ENCODE assay signal across 14 cellular contexts in the genomic region with DNA sequence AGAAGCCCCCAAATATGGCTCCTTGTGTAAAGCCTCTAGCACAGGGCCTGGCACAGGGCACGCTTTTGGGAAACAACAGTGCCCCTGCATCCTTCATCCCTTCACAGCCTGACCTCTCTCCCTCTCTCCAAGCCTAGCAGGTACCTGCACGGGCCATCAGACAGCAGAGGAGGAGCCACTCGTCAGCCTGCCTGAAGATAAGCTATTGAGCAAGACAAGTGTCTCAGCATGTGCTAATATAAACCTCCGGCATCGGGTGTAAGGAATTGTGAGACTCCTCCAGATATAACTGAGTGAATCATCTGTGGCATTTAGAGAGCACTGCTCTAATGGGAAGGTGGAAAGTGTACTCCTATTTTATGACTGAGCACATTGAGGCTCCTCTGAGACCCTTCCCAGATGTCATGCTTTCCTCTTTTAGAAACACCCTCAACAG. TPM values are rescaled to one million over a fixed set of nuclear protein-coding genes. Genes with fewer than 3 reads are reported as not detected.
A peak's percentile ranks its signal among the peaks of the same experiment; 100 is the strongest.
DNase-seq lines count a peak whose midpoint lies in the region; ATAC-seq and TF ChIP-seq lines count a peak whose summit lies in the region.
"Had no signal": no experiment of that assay in that cellular context is flagged by ENCODE, and none has a peak within 500 bp of the region (broad histone marks: within the 10 kb centered on the region; RNA-seq: fewer than 3 reads in every experiment).

No MANE protein-coding gene starts in this region.

- no peak for TF ChIP-seq CTCF in tibial artery (IDR thresholded peaks at IDR 0.05)

- intact Hi-C loops in head of caudate nucleus (cut with DNase I) (no loop called here), tibial artery (cut with DNase I; ENCODE audit: low total_unique reads) (no loop called here)

- no peaks in the 10 kb centered on the region for H3K36me3 ChIP-seq in tibial artery

- no peaks in the 10 kb centered on the region for H3K9me3 ChIP-seq in tibial artery

- no peak for ATAC-seq in GM21576 (IDR thresholded peaks at IDR 0.05; ENCODE audit: unreplicated experiment)

- peak overlapping the region; percentile 10 to 42 for H3K27ac ChIP-seq in tibial artery

- H3K4me1 ChIP-seq in tibial artery = peaks cover 0 to 43% (median 11%) of the 10 kb centered on the region in 4 donors

- H3K27me3 ChIP-seq in tibial artery = no peaks in the 10 kb centered on the region

- no peak overlapping the region for H3K4me3 ChIP-seq in tibial artery

- DNase-seq in SIG-M5 treated with dmso at 0.1 percent for 504 hours (lab: John Stamatoyannopoulos, UW; ENCODE audit: unreplicated experiment) (peak; percentile 61), SIG-M5 (lab: John Stamatoyannopoulos, UW) (no peak), amniotic epithelial cell (ENCODE audit: low read depth) (peak; percentile 96), head of caudate nucleus (peak in 28 of 42 donors; percentile 8 to 81 (median 40)), tibial artery (no peak), mucosa of gallbladder (ENCODE audit: low spot score) (no peak), NK-92 (lab: John Stamatoyannopoulos, UW; ENCODE audit: unreplicated experiment) (no peak)
- DNase-seq: activated T-cell treated with anti-CD3 and anti-CD28 coated beads, Interleukin-2, amount 50 U/mL, for 1 hour; NCI-H2171; Right ventricle myocardium superior; stimulated activated CD4-positive, alpha-beta T cell treated with anti-CD3 and anti-CD28 coated beads, Interleukin-2, amount 100 ng/mL, for 24 hours had no signal

RNA-seq across cellular contexts. Expression of a gene that starts 38.3 kb away (rescaled TPM):
- 1.6 TPM for total RNA-seq in mucosa of gallbladder
- total RNA-seq: endothelial cell of umbilical vein, osteocyte, Right ventricle myocardium superior had no signal

Comparison
In these comparisons a context has a peak if more than half of its experiments do, and no peak if none do; other contexts are left out.
1. DNase-seq: peak in SIG-M5 treated with dmso at 0.1 percent for 504 hours (single experiment), amniotic epithelial cell (single experiment) and head of caudate nucleus (28 of 42); none in SIG-M5 (single experiment), tibial artery (0 of 2), mucosa of gallbladder (single experiment) and NK-92 (single experiment).